In genomic region chr3:171184372-171184771, GRCh38 we compare ENCODE assay signal across 1 cellular context.
TF ChIP-seq lines count a peak whose summit lies in the region.

No MANE protein-coding gene starts in this region.

TF ChIP-seq in GM12878, 131 proteins besides CTCF, POLR2A, EP300 and RAD21 (continued from another document):
- TF ChIP-seq IKZF1 (conservative IDR thresholded peaks at IDR 0.05) (peak; percentile 73; the same call in 1 of the 2 replicates), NBN (IDR thresholded peaks at IDR 0.05) (0 out of 2 replicates have a peak, but pooled peaks have one; percentile 12), POU2F2 (IDR thresholded peaks at IDR 0.05; ENCODE audit: borderline replicate concordance, low read depth, low read length) (peak; percentile 16; the same call in 1 of the 3 replicates), NFXL1 (IDR thresholded peaks at IDR 0.05; ENCODE audit: borderline replicate concordance) (no peak), EED (IDR thresholded peaks at IDR 0.05; ENCODE audit: low read depth) (peak; percentile 57), HCFC1 (IDR thresholded peaks at IDR 0.05; ENCODE audit: low read length) (no peak)
